In genomic region chr17:82638183-82638773, GRCh38 we compare ENCODE assay signal across 28 cellular contexts. TPM values are rescaled to one million over a fixed set of nuclear protein-coding genes. Genes with fewer than 3 reads are reported as not detected.
DNase-seq lines count a peak whose midpoint lies in the region; ATAC-seq, FAIRE-seq and TF ChIP-seq lines count a peak whose summit lies in the region.
"Had no signal": no experiment of that assay in that cellular context is flagged by ENCODE, and none has a peak within 500 bp of the region (broad histone marks: within the 10 kb centered on the region; RNA-seq: fewer than 3 reads in every experiment).

No MANE protein-coding gene starts in this region.

- TF ChIP-seq POLR2A in IMR-90 (IDR thresholded peaks at IDR 0.05; ENCODE audit: low read depth, low read length) (no peak), endothelial cell of umbilical vein (IDR thresholded peaks at IDR 0.05; ENCODE audit: low read depth, low read length) (no peak)

- no peak overlapping the region for H3K56ac ChIP-seq in IMR-90 (ENCODE audit: extremely low read depth, insufficient read depth, low read length)

- DNase-seq in AG10803 (ENCODE audit: low read depth): peak; percentile 12
- DNase-seq in IMR-90: no peak
- DNase-seq in endothelial cell of umbilical vein (ENCODE audit: low read depth, low spot score): no peak
- DNase-seq in smooth muscle cell (lab: John Stamatoyannopoulos, UW; ENCODE audit: unreplicated experiment): no peak
- no peak for DNase-seq in ecto neural progenitor cell (ENCODE audit: low spot score)
- DNase-seq: C1 segment of cervical spinal cord; Caco-2; CD8-positive, alpha-beta T cell; DMS79; GF-D8; H9; Kasumi-1; NCI-H1092 treated with DMSO at 0.1 percent for 48 hours; NCI-H1436; NCI-H187; NCI-H2081 treated with DMSO at 0.1 percent for 48 hours; NCI-H2171; NCI-H226; NCI-H510A; NCI-H69; RPMI8226 had no signal

- H3K36me3 ChIP-seq in IMR-90 (ENCODE audit: control insufficient read depth, insufficient read depth, low read length) (peaks cover 43% of the 10 kb centered on the region), endothelial cell of umbilical vein (ENCODE audit: control insufficient read depth in 2 of 2, extremely low read depth in 1 of 2, insufficient read depth in 2 of 2, low read length in 2 of 2) (peaks cover 8 to 22% of the 10 kb centered on the region in 2 experiments), smooth muscle cell (ENCODE audit: low read depth) (no peaks in the 10 kb centered on the region)

- no peak overlapping the region for H4K8ac ChIP-seq in IMR-90 (ENCODE audit: low read depth in 2 of 2, low read length in 2 of 2)

- H4K91ac ChIP-seq in IMR-90 (ENCODE audit: insufficient read depth, low read depth, low read length): no peak overlapping the region

- H3F3A ChIP-seq in smooth muscle cell (ENCODE audit: low read depth): peaks cover 5% of the 10 kb centered on the region

- H3K9ac ChIP-seq in IMR-90 (ENCODE audit: low read depth, low read length): no peak overlapping the region
- no peak overlapping the region for H3K9ac ChIP-seq in endothelial cell of umbilical vein (replicated peaks; ENCODE audit: extremely low read depth, insufficient read depth, low read length)
- H3K9ac ChIP-seq in smooth muscle cell (ENCODE audit: low read depth): no peak overlapping the region

- no peak for TF ChIP-seq RAD21 in IMR-90 (IDR thresholded peaks at IDR 0.05; ENCODE audit: low read length)

- TF ChIP-seq CTCF in AG10803 (conservative IDR thresholded peaks at IDR 0.05; ENCODE audit: low read length) (no peak), IMR-90 (conservative IDR thresholded peaks at IDR 0.05; ENCODE audit: low read depth, low read length) (no peak), endothelial cell of umbilical vein (IDR thresholded peaks at IDR 0.05; ENCODE audit: extremely low read depth in 1 of 2, insufficient read depth in 1 of 2, low read depth in 1 of 2, low read length in 2 of 2) (no peak), smooth muscle cell (IDR thresholded peaks at IDR 0.05; ENCODE audit: borderline replicate concordance, insufficient read depth, poor library complexity, severe bottlenecking) (no peak)

- H3K4me1 ChIP-seq in IMR-90 (ENCODE audit: control insufficient read depth, insufficient read depth, low read length) (peaks cover 1% of the 10 kb centered on the region; the same call in 1 of the 2 replicates), endothelial cell of umbilical vein (ENCODE audit: control insufficient read depth, extremely low read depth, insufficient read depth, low read length) (no peaks in the 10 kb centered on the region), smooth muscle cell (ENCODE audit: low read depth) (no peaks in the 10 kb centered on the region)

- H2BK15ac ChIP-seq in IMR-90 (ENCODE audit: low read depth, low read length): no peak overlapping the region

- dilution Hi-C loops in IMR-90 (cut with HindIII; ENCODE audit: low sequenced_read_pairs, unreplicated experiment) (no loop called here), endothelial cell of umbilical vein (cut with MboI; ENCODE audit: extremely low pct_ligation_motif_present, low sequenced_read_pairs) (no loop called here)

- no peak overlapping the region for H2AK9ac ChIP-seq in IMR-90 (replicated peaks; ENCODE audit: low read depth, low read length, poor library complexity)

- ATAC-seq in IMR-90 (ENCODE audit: low read depth) (peak; percentile 50), HG02798 (IDR thresholded peaks at IDR 0.05; ENCODE audit: poor library complexity, unreplicated experiment) (no peak), GM19455 (IDR thresholded peaks at IDR 0.05; ENCODE audit: unreplicated experiment) (no peak)
- ATAC-seq: CD8-positive, alpha-beta T cell; GM23338 had no signal

- CTCF ChIA-PET in IMR-90 (lab: Yijun Ruan, JAX): no interaction called here
- CTCF ChIA-PET in endothelial cell of umbilical vein (lab: Charles Lee): no interaction called here

- H3K23ac ChIP-seq in IMR-90 (ENCODE audit: low read depth, low read length): no peak overlapping the region

- no peak overlapping the region for H4K5ac ChIP-seq in IMR-90 (ENCODE audit: low read depth, low read length)

- intact Hi-C loops in IMR-90 (cut with micrococcal nuclease): no loop called here
- intact Hi-C loops in endothelial cell of umbilical vein (cut with micrococcal nuclease): no loop called here

- H3K9me1 ChIP-seq in IMR-90 (ENCODE audit: insufficient read depth, low read length): peaks cover 6% of the 10 kb centered on the region; the same call in 1 of the 2 replicates
- H3K9me1 ChIP-seq in endothelial cell of umbilical vein (replicated peaks; ENCODE audit: control insufficient read depth, extremely low read depth, insufficient read depth, low read length): no peaks in the 10 kb centered on the region

- in situ Hi-C loops in IMR-90 (cut with MboI; ENCODE audit: low sequenced_read_pairs): no loop called here

- peaks cover 29 to 68% of the 10 kb centered on the region in 2 experiments for H3K79me1 ChIP-seq in IMR-90 (ENCODE audit: low read depth in 1 of 2, low read length in 2 of 2)

- POLR2A ChIA-PET in IMR-90 (lab: Charles Lee; ENCODE audit: unreplicated experiment) (no interaction called here), endothelial cell of umbilical vein (lab: Charles Lee) (no interaction called here)

- no peak overlapping the region for H3K14ac ChIP-seq in IMR-90 (replicated peaks; ENCODE audit: low read depth, low read length)

- H3K27ac ChIP-seq in IMR-90 (ENCODE audit: insufficient read depth, low read length) (no peak overlapping the region), endothelial cell of umbilical vein (ENCODE audit: insufficient read depth, low read depth, low read length) (no peak overlapping the region), smooth muscle cell (ENCODE audit: low read depth) (peak overlapping the region; percentile 59)
- H3K27ac ChIP-seq: HL-60 had no signal

- no peak overlapping the region for H3K18ac ChIP-seq in IMR-90 (ENCODE audit: low read depth, low read length)

- no peak overlapping the region for H2AK5ac ChIP-seq in IMR-90 (ENCODE audit: low read depth, low read length)

- H3K79me2 ChIP-seq in endothelial cell of umbilical vein (ENCODE audit: control insufficient read depth, insufficient read depth, low read length) (peaks cover 68% of the 10 kb centered on the region), smooth muscle cell (ENCODE audit: low read depth) (peaks cover 95% of the 10 kb centered on the region)

- H2BK20ac ChIP-seq in IMR-90 (ENCODE audit: low read depth, low read length): no peak overlapping the region

- H2AFZ ChIP-seq in IMR-90 (replicated peaks; ENCODE audit: low read length, poor library complexity): no peak overlapping the region
- no peak overlapping the region for H2AFZ ChIP-seq in endothelial cell of umbilical vein (ENCODE audit: low read depth, low read length)
- no peak overlapping the region for H2AFZ ChIP-seq in smooth muscle cell (ENCODE audit: low read depth)
- H2AFZ ChIP-seq: GM23338 had no signal

- no peak overlapping the region for H3K4ac ChIP-seq in IMR-90 (ENCODE audit: low read depth, low read length)

- no peak overlapping the region for H2BK5ac ChIP-seq in IMR-90 (ENCODE audit: low read depth, low read length, poor library complexity, severe bottlenecking)

- H3K27me3 ChIP-seq in IMR-90 (ENCODE audit: control insufficient read depth, insufficient read depth, low read length) (no peaks in the 10 kb centered on the region), endothelial cell of umbilical vein (ENCODE audit: control insufficient read depth in 2 of 2, insufficient read depth in 2 of 2, low read length in 2 of 2) (no peaks in the 10 kb centered on the region), smooth muscle cell (ENCODE audit: low read depth) (no peaks in the 10 kb centered on the region)

- BruUV-seq in IMR-90 (replicated peaks; lab: Mats Ljungman, UMichigan) (no TSS peak), endothelial cell of umbilical vein (replicated peaks; lab: Mats Ljungman, UMichigan) (no TSS peak)

- H3K4me2 ChIP-seq in IMR-90 (ENCODE audit: low read depth, low read length): no peak overlapping the region
- H3K4me2 ChIP-seq in endothelial cell of umbilical vein (ENCODE audit: insufficient read depth, low read length): no peak overlapping the region
- H3K4me2 ChIP-seq in smooth muscle cell: no peak overlapping the region
- H3K4me2 ChIP-seq: GM23338 had no signal

- H3K9me3 ChIP-seq in IMR-90 (ENCODE audit: control insufficient read depth, insufficient read depth, low read length) (no peaks in the 10 kb centered on the region), endothelial cell of umbilical vein (replicated peaks; ENCODE audit: control insufficient read depth, insufficient read depth, low read length) (no peaks in the 10 kb centered on the region), smooth muscle cell (replicated peaks; ENCODE audit: low read depth) (no peaks in the 10 kb centered on the region)

- no CpG with 5 or more reads among the region's 5 CpGs for WGBS in IMR-90 (ENCODE audit: extremely low coverage in 2 of 2, insufficient read length in 1 of 2), 2 experiments
- WGBS in smooth muscle cell (ENCODE audit: low lambda C conversion rate): 77% methylated on average over 3 of the region's 5 CpGs

- H3K4me3 ChIP-seq in AG10803 (ENCODE audit: low read length) (no peak overlapping the region), IMR-90 (ENCODE audit: insufficient read depth, low read depth, low read length) (no peak overlapping the region), endothelial cell of umbilical vein (replicated peaks in 1 of 3; ENCODE audit: insufficient read depth in 1 of 3, low read depth in 1 of 3, low read length in 3 of 3) (no peak overlapping the region), smooth muscle cell (no peak overlapping the region)
- H3K4me3 ChIP-seq: GM23338 had no signal

- no peak overlapping the region for H2BK120ac ChIP-seq in IMR-90 (ENCODE audit: low read depth, low read length)

- peaks cover 77% of the 10 kb centered on the region for H4K20me1 ChIP-seq in IMR-90 (ENCODE audit: insufficient read depth, low read length)
- peaks cover 3% of the 10 kb centered on the region for H4K20me1 ChIP-seq in endothelial cell of umbilical vein (replicated peaks; ENCODE audit: control insufficient read depth, extremely low read depth, insufficient read depth, low read length)
- peaks cover 96% of the 10 kb centered on the region for H4K20me1 ChIP-seq in smooth muscle cell (ENCODE audit: low read depth)

- FAIRE-seq in endothelial cell of umbilical vein (lab: Jason Lieb, UNC): peak; percentile 4
- FAIRE-seq: A204.1, GM12891, GM19239 had no signal

RNA-seq across cellular contexts. Expression of gene WDR45B, which starts 10.0 kb away (rescaled TPM):
- total RNA-seq in IMR-90 (2012; rRNA removed): 65.8 and 98.2 TPM in 2 replicates
- polyA plus RNA-seq in IMR-90 (2012; rRNA removed): 99.1 and 110 TPM in 2 replicates
- polyA plus RNA-seq in IMR-90 (2012; cell fraction: cytosol; rRNA removed): 56.2 and 79.8 TPM in 2 replicates
- polyA plus RNA-seq in IMR-90 (2012; cell fraction: nucleus; rRNA removed; ENCODE audit: low replicate concordance): 92.4 and 155 TPM in 2 replicates
- 62.0 and 63.8 TPM in 2 replicates for total RNA-seq in endothelial cell of umbilical vein
- polyA plus RNA-seq in endothelial cell of umbilical vein: 73.4 and 76.7 TPM in 2 replicates
- polyA plus RNA-seq in endothelial cell of umbilical vein (2011; cell fraction: cytosol; rRNA removed): 90.2 and 99.6 TPM in 2 replicates
- polyA plus RNA-seq in endothelial cell of umbilical vein (2011; cell fraction: nucleus; rRNA removed): 151 and 173 TPM in 2 replicates
- polyA plus RNA-seq in endothelial cell of umbilical vein (2012): 64.7 and 69.7 TPM in 2 replicates
- 63.9 and 68.5 TPM in 2 replicates for polyA minus RNA-seq in endothelial cell of umbilical vein
- polyA minus RNA-seq in endothelial cell of umbilical vein (2011; cell fraction: cytosol; rRNA and poly(A)+ RNA removed): 44.0 TPM
- polyA minus RNA-seq in endothelial cell of umbilical vein (2011; cell fraction: nucleus; rRNA and poly(A)+ RNA removed): 36.2 and 46.2 TPM in 2 replicates
- 76.7 and 94.6 TPM in 2 replicates for total RNA-seq in smooth muscle cell
- polyA plus RNA-seq in smooth muscle cell: 73.0 and 80.5 TPM in 2 replicates
